ENCODE assay signal across 20 cellular contexts in the genomic region with DNA sequence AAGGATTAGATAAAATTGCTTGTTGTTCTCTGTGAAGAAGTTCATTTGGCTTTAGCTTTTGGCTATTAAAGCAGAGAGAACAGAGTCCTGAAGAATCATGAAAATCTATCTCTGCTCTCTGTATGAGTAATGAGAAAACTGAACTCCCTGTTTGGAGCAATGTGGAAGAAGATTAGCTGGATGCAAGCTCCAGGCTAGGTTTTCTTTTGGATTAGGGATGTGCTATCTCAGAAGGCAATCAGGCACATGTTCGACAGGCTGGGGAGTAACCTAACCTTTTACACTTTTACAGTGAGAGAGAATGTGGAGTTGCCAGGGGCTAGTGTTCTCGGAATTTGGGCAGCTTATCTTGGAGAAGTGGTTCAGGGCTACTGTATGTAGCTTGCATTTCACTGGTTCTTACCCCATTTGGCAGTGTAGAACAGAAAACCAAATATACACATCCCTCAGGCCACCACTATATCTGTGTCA. TPM values are rescaled to one million over a fixed set of nuclear protein-coding genes. Genes with fewer than 3 reads are reported as not detected.
"Had no signal": no experiment of that assay in that cellular context is flagged by ENCODE, and none has a peak within 500 bp of the region (broad histone marks: within the 10 kb centered on the region; RNA-seq: fewer than 3 reads in every experiment).

No MANE protein-coding gene starts in this region.

- DNase-seq: activated CD4-positive, alpha-beta T cell treated with anti-CD3 and anti-CD28 coated beads, Interleukin-2, amount 50 U/mL, for 1 hour; activated naive CD4-positive, alpha-beta T cell treated with anti-CD3 and anti-CD28 coated beads for 36 hours; effector memory CD4-positive, alpha-beta T cell; heart right ventricle; left cardiac atrium; lower lobe of right lung; right lobe of liver; stimulated activated CD4-positive, alpha-beta T cell treated with anti-CD3 and anti-CD28 coated beads, Interleukin-12 subunit alpha, Interleukin-12 subunit beta, amount 100 ng/mL, for 4 hours; stimulated activated CD4-positive, alpha-beta T cell treated with anti-CD3 and anti-CD28 coated beads, Interleukin-2, amount 100 ng/mL, for 24 hours; T-cell; T1000; tibial artery had no signal

- H3K36me3 ChIP-seq: heart right ventricle, lower lobe of right lung, prostate gland, right lobe of liver, tibial artery had no signal

- H3K4me1 ChIP-seq: lower lobe of right lung, prostate gland, right lobe of liver had no signal

- H3K9me3 ChIP-seq: heart right ventricle, lower lobe of right lung, prostate gland, right lobe of liver, tibial artery had no signal

- H3K27ac ChIP-seq: heart right ventricle, lower lobe of right lung, prostate gland, right lobe of liver, tibial artery had no signal

- ATAC-seq: activated CD4-positive, CD25-positive, alpha-beta regulatory T cell treated with anti-CD3 and anti-CD28 coated beads, Interleukin-2, amount 50 U/mL, for 24 hours; activated T-helper 17 cell treated with anti-CD3 and anti-CD28 coated beads, Interleukin-2, amount 50 U/mL, for 72 hours; lower lobe of right lung; right lobe of liver; T-cell had no signal

- H3K27me3 ChIP-seq: right lobe of liver, tibial artery had no signal

- H3K4me3 ChIP-seq: heart right ventricle, lower lobe of right lung, prostate gland, right lobe of liver, tibial artery had no signal

RNA-seq across cellular contexts. Expression of gene SLN, which starts 8.5 kb away (rescaled TPM):
- total RNA-seq: activated CD8-positive, alpha-beta memory T cell treated with anti-CD3 and anti-CD28 coated beads for 36 hours; activated naive CD4-positive, alpha-beta T cell treated with anti-CD3 and anti-CD28 coated beads for 36 hours; activated T-helper 17 cell treated with anti-CD3 and anti-CD28 coated beads, Interleukin-2, amount 50 U/mL, for 72 hours; fibroblast of lung; mesothelial cell of epicardium; osteoblast; T-cell had no signal
- polyA plus RNA-seq: fibroblast of lung, neural cell had no signal
